3 cellular contexts compared by ENCODE assay signal in genomic region chr22:20968281-20968977, GRCh38.
A peak's percentile ranks its signal among the peaks of the same experiment; 100 is the strongest.
TF ChIP-seq lines count a peak whose summit lies in the region.

No MANE protein-coding gene starts in this region.

TF ChIP-seq in SK-N-SH, 30 proteins besides CTCF, POLR2A, EP300 and RAD21:
- TF ChIP-seq JUND (IDR thresholded peaks at IDR 0.05): no peak
- TF ChIP-seq YY1 (IDR thresholded peaks at IDR 0.05; ENCODE audit: low read depth): no peak
- TF ChIP-seq ELF1 (IDR thresholded peaks at IDR 0.05): no peak
- TF ChIP-seq NFIC (IDR thresholded peaks at IDR 0.05; ENCODE audit: borderline replicate concordance): no peak
- no peak for TF ChIP-seq TEAD4 (IDR thresholded peaks at IDR 0.05; ENCODE audit: borderline replicate concordance, insufficient read depth)
- no peak for TF ChIP-seq TCF12 (IDR thresholded peaks at IDR 0.05)
- no peak for TF ChIP-seq PBX3 (IDR thresholded peaks at IDR 0.05)
- TF ChIP-seq TAF1 (IDR thresholded peaks at IDR 0.05; ENCODE audit: borderline replicate concordance, low read depth, low read length): no peak
- no peak for TF ChIP-seq EZH2phosphoT487 (IDR thresholded peaks at IDR 0.05; ENCODE audit: borderline replicate concordance, low read depth)
- TF ChIP-seq SIN3A (IDR thresholded peaks at IDR 0.05; ENCODE audit: borderline replicate concordance, low read depth, low read length): no peak

TF ChIP-seq in SK-N-SH treated with all-trans-retinoic acid at 6 μM for 48 hours, 23 proteins besides CTCF, POLR2A, EP300 and RAD21:
- no peak for TF ChIP-seq ZNF70 (CRISPR knock-in tag; IDR thresholded peaks at IDR 0.05)
- TF ChIP-seq CREB5 (CRISPR knock-in tag; IDR thresholded peaks at IDR 0.05; ENCODE audit: low read depth): no peak
- no peak for TF ChIP-seq ESRRG (CRISPR knock-in tag; IDR thresholded peaks at IDR 0.05)
- TF ChIP-seq, protein P1, sequence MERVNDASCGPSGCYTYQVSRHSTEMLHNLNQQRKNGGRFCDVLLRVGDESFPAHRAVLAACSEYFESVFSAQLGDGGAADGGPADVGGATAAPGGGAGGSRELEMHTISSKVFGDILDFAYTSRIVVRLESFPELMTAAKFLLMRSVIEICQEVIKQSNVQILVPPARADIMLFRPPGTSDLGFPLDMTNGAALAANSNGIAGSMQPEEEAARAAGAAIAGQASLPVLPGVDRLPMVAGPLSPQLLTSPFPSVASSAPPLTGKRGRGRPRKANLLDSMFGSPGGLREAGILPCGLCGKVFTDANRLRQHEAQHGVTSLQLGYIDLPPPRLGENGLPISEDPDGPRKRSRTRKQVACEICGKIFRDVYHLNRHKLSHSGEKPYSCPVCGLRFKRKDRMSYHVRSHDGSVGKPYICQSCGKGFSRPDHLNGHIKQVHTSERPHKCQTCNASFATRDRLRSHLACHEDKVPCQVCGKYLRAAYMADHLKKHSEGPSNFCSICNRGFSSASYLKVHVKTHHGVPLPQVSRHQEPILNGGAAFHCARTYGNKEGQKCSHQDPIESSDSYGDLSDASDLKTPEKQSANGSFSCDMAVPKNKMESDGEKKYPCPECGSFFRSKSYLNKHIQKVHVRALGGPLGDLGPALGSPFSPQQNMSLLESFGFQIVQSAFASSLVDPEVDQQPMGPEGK (CRISPR knock-in tag; IDR thresholded peaks at IDR 0.05; ENCODE audit: borderline replicate concordance): no peak
- no peak for TF ChIP-seq BACH2 (CRISPR knock-in tag; IDR thresholded peaks at IDR 0.05; ENCODE audit: borderline replicate concordance)
- no peak for TF ChIP-seq ZC3H10 (CRISPR knock-in tag; IDR thresholded peaks at IDR 0.05)
- no peak for TF ChIP-seq ZNF565 (CRISPR knock-in tag; conservative IDR thresholded peaks at IDR 0.05; ENCODE audit: low read depth)
- no peak for TF ChIP-seq CSDC2 (CRISPR knock-in tag; IDR thresholded peaks at IDR 0.05)
- no peak for TF ChIP-seq ARNTL (CRISPR knock-in tag; IDR thresholded peaks at IDR 0.05; ENCODE audit: borderline replicate concordance, low read depth)

TF ChIP-seq in GM12878, 131 proteins besides CTCF, POLR2A, EP300 and RAD21:
- peak; percentile 63; the same call in 1 of the 2 replicates for TF ChIP-seq SPI1 (IDR thresholded peaks at IDR 0.05; ENCODE audit: borderline replicate concordance, insufficient read depth, low read depth, low read length)
- no peak for TF ChIP-seq CHD1 (IDR thresholded peaks at IDR 0.05; ENCODE audit: low read depth, low read length)
TF ChIP-seq in GM12878: peak in this region for 1.
